2 cellular contexts compared by ENCODE assay signal in the genomic region with DNA sequence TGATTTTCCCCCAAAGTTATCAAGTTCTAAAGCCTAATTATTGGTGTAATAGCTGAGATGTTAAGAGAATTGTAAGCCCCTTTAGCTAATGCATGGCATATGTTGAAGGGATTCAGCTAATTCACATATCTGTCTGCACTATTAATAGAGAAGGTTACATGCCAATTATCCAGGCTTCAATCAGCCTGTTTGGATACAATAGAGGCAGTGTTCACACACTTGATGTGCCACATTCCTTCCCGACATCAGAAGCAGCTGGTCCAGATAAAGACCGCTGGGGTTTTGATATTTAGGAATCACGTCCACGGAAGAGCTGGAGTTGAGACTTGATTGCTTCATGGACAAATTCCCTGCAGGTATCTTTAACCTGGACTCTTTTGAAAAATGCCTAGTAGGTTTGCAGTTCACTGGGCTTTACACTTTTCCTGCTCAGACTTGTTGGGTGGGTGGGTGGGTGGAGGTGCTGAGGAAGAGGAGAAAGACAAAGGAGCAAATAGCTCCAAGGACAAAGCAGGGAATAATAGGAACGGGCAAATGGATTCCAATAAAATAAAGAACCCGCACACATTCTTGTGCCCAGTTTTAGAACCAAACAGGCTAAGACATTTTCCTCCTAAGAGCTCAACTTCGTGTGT.
TF ChIP-seq lines count a peak whose summit lies in the region.

No MANE protein-coding gene starts in this region.

TF ChIP-seq in HCT116, 20 proteins besides CTCF, POLR2A, EP300 and RAD21:
- TF ChIP-seq, protein P1, sequence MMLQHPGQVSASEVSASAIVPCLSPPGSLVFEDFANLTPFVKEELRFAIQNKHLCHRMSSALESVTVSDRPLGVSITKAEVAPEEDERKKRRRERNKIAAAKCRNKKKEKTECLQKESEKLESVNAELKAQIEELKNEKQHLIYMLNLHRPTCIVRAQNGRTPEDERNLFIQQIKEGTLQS (IDR thresholded peaks at IDR 0.05), result no peak
- no peak for TF ChIP-seq FOSL1 (IDR thresholded peaks at IDR 0.05; ENCODE audit: low read depth)
- no peak for TF ChIP-seq SIN3A (IDR thresholded peaks at IDR 0.05; ENCODE audit: low read depth)
- no peak for TF ChIP-seq CEBPB (IDR thresholded peaks at IDR 0.05; ENCODE audit: low read depth)
- TF ChIP-seq EZH2 (IDR thresholded peaks at IDR 0.05), result no peak
- TF ChIP-seq, protein P2, sequence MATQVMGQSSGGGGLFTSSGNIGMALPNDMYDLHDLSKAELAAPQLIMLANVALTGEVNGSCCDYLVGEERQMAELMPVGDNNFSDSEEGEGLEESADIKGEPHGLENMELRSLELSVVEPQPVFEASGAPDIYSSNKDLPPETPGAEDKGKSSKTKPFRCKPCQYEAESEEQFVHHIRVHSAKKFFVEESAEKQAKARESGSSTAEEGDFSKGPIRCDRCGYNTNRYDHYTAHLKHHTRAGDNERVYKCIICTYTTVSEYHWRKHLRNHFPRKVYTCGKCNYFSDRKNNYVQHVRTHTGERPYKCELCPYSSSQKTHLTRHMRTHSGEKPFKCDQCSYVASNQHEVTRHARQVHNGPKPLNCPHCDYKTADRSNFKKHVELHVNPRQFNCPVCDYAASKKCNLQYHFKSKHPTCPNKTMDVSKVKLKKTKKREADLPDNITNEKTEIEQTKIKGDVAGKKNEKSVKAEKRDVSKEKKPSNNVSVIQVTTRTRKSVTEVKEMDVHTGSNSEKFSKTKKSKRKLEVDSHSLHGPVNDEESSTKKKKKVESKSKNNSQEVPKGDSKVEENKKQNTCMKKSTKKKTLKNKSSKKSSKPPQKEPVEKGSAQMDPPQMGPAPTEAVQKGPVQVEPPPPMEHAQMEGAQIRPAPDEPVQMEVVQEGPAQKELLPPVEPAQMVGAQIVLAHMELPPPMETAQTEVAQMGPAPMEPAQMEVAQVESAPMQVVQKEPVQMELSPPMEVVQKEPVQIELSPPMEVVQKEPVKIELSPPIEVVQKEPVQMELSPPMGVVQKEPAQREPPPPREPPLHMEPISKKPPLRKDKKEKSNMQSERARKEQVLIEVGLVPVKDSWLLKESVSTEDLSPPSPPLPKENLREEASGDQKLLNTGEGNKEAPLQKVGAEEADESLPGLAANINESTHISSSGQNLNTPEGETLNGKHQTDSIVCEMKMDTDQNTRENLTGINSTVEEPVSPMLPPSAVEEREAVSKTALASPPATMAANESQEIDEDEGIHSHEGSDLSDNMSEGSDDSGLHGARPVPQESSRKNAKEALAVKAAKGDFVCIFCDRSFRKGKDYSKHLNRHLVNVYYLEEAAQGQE (IDR thresholded peaks at IDR 0.05; ENCODE audit: low read depth), result no peak
- no peak for TF ChIP-seq EGR1 (IDR thresholded peaks at IDR 0.05; ENCODE audit: low read depth)
- no peak for TF ChIP-seq SRF (IDR thresholded peaks at IDR 0.05; ENCODE audit: low read depth)
- TF ChIP-seq SP1 (IDR thresholded peaks at IDR 0.05; ENCODE audit: low read depth), result no peak
- no peak for TF ChIP-seq ELF1 (IDR thresholded peaks at IDR 0.05; ENCODE audit: borderline replicate concordance, low read depth)
- TF ChIP-seq EZH2phosphoT487 (IDR thresholded peaks at IDR 0.05; ENCODE audit: borderline replicate concordance), result no peak
- TF ChIP-seq YY1 (IDR thresholded peaks at IDR 0.05; ENCODE audit: extremely low read depth, insufficient replicate concordance, low read depth, low read length), result no peak
- TF ChIP-seq ZNF274 (IDR thresholded peaks at IDR 0.05; ENCODE audit: low read depth, low read length), result no peak
- no peak for TF ChIP-seq ZFX (IDR thresholded peaks at IDR 0.05)
- no peak for TF ChIP-seq JUND (IDR thresholded peaks at IDR 0.05)
- TF ChIP-seq, protein P3, sequence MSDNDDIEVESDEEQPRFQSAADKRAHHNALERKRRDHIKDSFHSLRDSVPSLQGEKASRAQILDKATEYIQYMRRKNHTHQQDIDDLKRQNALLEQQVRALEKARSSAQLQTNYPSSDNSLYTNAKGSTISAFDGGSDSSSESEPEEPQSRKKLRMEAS (IDR thresholded peaks at IDR 0.05), result no peak

TF ChIP-seq in H1, 55 proteins besides CTCF, POLR2A, EP300 and RAD21:
- TF ChIP-seq, protein P3 (IDR thresholded peaks at IDR 0.05), result no peak
- TF ChIP-seq SIRT6 (IDR thresholded peaks at IDR 0.05; ENCODE audit: low read length) (no peak), GTF2F1 (IDR thresholded peaks at IDR 0.05; ENCODE audit: borderline replicate concordance, low read depth, low read length) (no peak), PHF8 (conservative IDR thresholded peaks at IDR 0.05; ENCODE audit: low read depth, low read length) (no peak), GABPA (IDR thresholded peaks at IDR 0.05; ENCODE audit: borderline replicate concordance, insufficient read depth, low read length) (no peak), SRF (IDR thresholded peaks at IDR 0.05; ENCODE audit: low read depth, low read length) (no peak), ZNF274 (IDR thresholded peaks at IDR 0.05; ENCODE audit: borderline replicate concordance, extremely low read depth, low read length) (no peak), TAF1 (IDR thresholded peaks at IDR 0.05; ENCODE audit: low read depth, low read length) (no peak), SIN3A (conservative IDR thresholded peaks at IDR 0.05 in 1 of 2, IDR thresholded peaks at IDR 0.05 in 1 of 2; ENCODE audit: low read depth in 1 of 2, low read length in 2 of 2) (no peak), CHD2 (IDR thresholded peaks at IDR 0.05; ENCODE audit: low read length) (no peak), SP1 (IDR thresholded peaks at IDR 0.05; ENCODE audit: low read depth, low read length) (no peak), CREB1 (IDR thresholded peaks at IDR 0.05) (no peak), POU5F1 (IDR thresholded peaks at IDR 0.05; ENCODE audit: low read depth, low read length) (no peak)
- TF ChIP-seq, protein P4, sequence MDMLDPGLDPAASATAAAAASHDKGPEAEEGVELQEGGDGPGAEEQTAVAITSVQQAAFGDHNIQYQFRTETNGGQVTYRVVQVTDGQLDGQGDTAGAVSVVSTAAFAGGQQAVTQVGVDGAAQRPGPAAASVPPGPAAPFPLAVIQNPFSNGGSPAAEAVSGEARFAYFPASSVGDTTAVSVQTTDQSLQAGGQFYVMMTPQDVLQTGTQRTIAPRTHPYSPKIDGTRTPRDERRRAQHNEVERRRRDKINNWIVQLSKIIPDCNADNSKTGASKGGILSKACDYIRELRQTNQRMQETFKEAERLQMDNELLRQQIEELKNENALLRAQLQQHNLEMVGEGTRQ (IDR thresholded peaks at IDR 0.05; ENCODE audit: low read length), result no peak
- TF ChIP-seq, protein P5, sequence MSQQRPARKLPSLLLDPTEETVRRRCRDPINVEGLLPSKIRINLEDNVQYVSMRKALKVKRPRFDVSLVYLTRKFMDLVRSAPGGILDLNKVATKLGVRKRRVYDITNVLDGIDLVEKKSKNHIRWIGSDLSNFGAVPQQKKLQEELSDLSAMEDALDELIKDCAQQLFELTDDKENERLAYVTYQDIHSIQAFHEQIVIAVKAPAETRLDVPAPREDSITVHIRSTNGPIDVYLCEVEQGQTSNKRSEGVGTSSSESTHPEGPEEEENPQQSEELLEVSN (IDR thresholded peaks at IDR 0.05), result no peak
